In the genomic region with DNA sequence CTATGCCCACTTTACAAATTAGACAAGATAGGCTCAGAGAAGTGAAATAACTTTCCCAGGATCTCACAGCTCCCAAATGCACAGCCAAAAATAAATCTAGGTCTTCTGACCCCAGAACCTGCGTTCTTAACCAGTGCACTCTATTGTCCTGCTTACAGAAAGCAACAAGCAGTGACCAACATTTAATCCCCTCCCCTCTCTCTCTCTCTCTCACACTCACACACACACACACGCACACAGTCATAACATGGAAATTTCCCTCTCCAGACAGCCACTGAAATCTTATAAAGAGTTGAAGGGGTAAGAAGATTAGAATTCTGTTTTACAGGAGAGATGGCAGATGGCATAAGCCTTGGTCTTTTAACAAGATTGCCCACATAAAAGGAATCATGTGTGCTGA, we compare ENCODE assay signal across 17 cellular contexts. TPM values are rescaled to one million over a fixed set of nuclear protein-coding genes. Genes with fewer than 3 reads are reported as not detected.
DNase-seq lines count a peak whose midpoint lies in the region; FAIRE-seq and TF ChIP-seq lines count a peak whose summit lies in the region.
"Had no signal": no experiment of that assay in that cellular context is flagged by ENCODE, and none has a peak within 500 bp of the region (broad histone marks: within the 10 kb centered on the region; RNA-seq: fewer than 3 reads in every experiment).

No MANE protein-coding gene starts in this region.

- TF ChIP-seq CTCF in D721Med (IDR thresholded peaks at IDR 0.05; ENCODE audit: insufficient read depth, missing control alignments) (no peak), endothelial cell (IDR thresholded peaks at IDR 0.05; ENCODE audit: unreplicated experiment) (no peak), foreskin fibroblast (IDR thresholded peaks at IDR 0.05; ENCODE audit: low read depth, low read length) (no peak)

- H3K9me3 Mint-ChIP-seq in endothelial cell (ENCODE audit: unreplicated experiment), result no peaks in the 10 kb centered on the region
- H3K9me3 Mint-ChIP-seq: CD4-positive, CD25-positive, alpha-beta regulatory T cell; CD8-positive, alpha-beta memory T cell; H9 had no signal

- peaks cover 54% of the 10 kb centered on the region for H3K36me3 Mint-ChIP-seq in endothelial cell (ENCODE audit: low read depth, unreplicated experiment)

- H3K27me3 Mint-ChIP-seq in endothelial cell (ENCODE audit: unreplicated experiment), result peaks cover 2% of the 10 kb centered on the region
- H3K27me3 Mint-ChIP-seq: CD4-positive, CD25-positive, alpha-beta regulatory T cell; CD8-positive, alpha-beta memory T cell had no signal

- peak; percentile 95 for FAIRE-seq in D721Med (lab: Jason Lieb, UNC)

- no peak overlapping the region for H3K27ac Mint-ChIP-seq in endothelial cell (ENCODE audit: unreplicated experiment)

- peaks cover 2% of the 10 kb centered on the region for H3K4me1 Mint-ChIP-seq in endothelial cell (ENCODE audit: unreplicated experiment)
- H3K4me1 Mint-ChIP-seq: CD4-positive, CD25-positive, alpha-beta regulatory T cell; CD8-positive, alpha-beta memory T cell; H9 had no signal

- peak overlapping the region; percentile 70 for H3K4me3 Mint-ChIP-seq in endothelial cell (ENCODE audit: unreplicated experiment)
- H3K4me3 Mint-ChIP-seq: CD4-positive, CD25-positive, alpha-beta regulatory T cell; CD8-positive, alpha-beta memory T cell; H9 had no signal

- H3K4me3 ChIP-seq in foreskin fibroblast (ENCODE audit: low read depth in 1 of 2, low read length in 2 of 2), result no peak overlapping the region

- DNase-seq in D721Med (ENCODE audit: insufficient read length, low spot score) (no peak), NCI-H82 treated with DMSO at 0.1 percent for 48 hours (lab: John Stamatoyannopoulos, UW; ENCODE audit: unreplicated experiment) (peak; percentile 99), endothelial cell (ENCODE audit: low spot score) (no peak), pons (ENCODE audit: low spot score) (no peak), foreskin fibroblast (no peak), AML-193 (lab: John Stamatoyannopoulos, UW) (no peak)
- DNase-seq in central memory CD4-positive, alpha-beta T cell, result no peak
- DNase-seq: 8988T; BE2C; C1 segment of cervical spinal cord; CD4-positive, CD25-positive, alpha-beta regulatory T cell; CD8-positive, alpha-beta memory T cell; COR-L47; DMS79 treated with DMSO at 0.1 percent for 48 hours; GF-D8; GOT3; H9 had no signal

RNA-seq across cellular contexts. Expression of a gene that starts 29.5 kb away (rescaled TPM):
- total RNA-seq in endothelial cell (ENCODE audit: unreplicated experiment), result 165 TPM

RNA-seq across cellular contexts. Expression of a gene that starts 51.7 kb away (rescaled TPM):
- 2.7 TPM for total RNA-seq in endothelial cell (ENCODE audit: unreplicated experiment)
- total RNA-seq: CD4-positive, CD25-positive, alpha-beta regulatory T cell; CD8-positive, alpha-beta memory T cell had no signal
